Comparison of ENCODE assay signal across 23 cellular contexts in genomic region chr1:26932536-26932935, GRCh38. TPM values are rescaled to one million over a fixed set of nuclear protein-coding genes. Genes with fewer than 3 reads are reported as not detected.
DNase-seq lines count a peak whose midpoint lies in the region; ATAC-seq and TF ChIP-seq lines count a peak whose summit lies in the region.
"Had no signal": no experiment of that assay in that cellular context is flagged by ENCODE, and none has a peak within 500 bp of the region (broad histone marks: within the 10 kb centered on the region; RNA-seq: fewer than 3 reads in every experiment).

No MANE protein-coding gene starts in this region.

- H3K4me1 Mint-ChIP-seq in IgD-negative memory B cell = peaks cover 7 to 11% (median 11%) of the 10 kb centered on the region in 3 donors
- peaks cover 7% of the 10 kb centered on the region for H3K4me1 Mint-ChIP-seq in CD8-positive, alpha-beta T cell (ENCODE audit: low read depth)

- H3K4me2 ChIP-seq in osteoblast (ENCODE audit: insufficient read depth, low read length) = no peak overlapping the region

- no peaks in the 10 kb centered on the region for H3K9me3 ChIP-seq in osteoblast (ENCODE audit: low read depth, low read length)
- no peaks in the 10 kb centered on the region for H3K9me3 ChIP-seq in CD8-positive, alpha-beta T cell (ENCODE audit: low read length)
- H3K9me3 ChIP-seq in transverse colon = no peaks in the 10 kb centered on the region
- H3K9me3 ChIP-seq: esophagus muscularis mucosa, thyroid gland had no signal

- peak overlapping the region in 1 of 4 donors; percentile 87 for H3K4me3 Mint-ChIP-seq in IgD-negative memory B cell
- H3K4me3 Mint-ChIP-seq in CD8-positive, alpha-beta T cell = no peak overlapping the region
- H3K4me3 Mint-ChIP-seq: naive thymus-derived CD8-positive, alpha-beta T cell; T-helper 1 cell treated with Interleukin-12 subunit alpha and Interleukin-12 subunit beta and Interleukin-4 antibody, amounts not matched to agents 30 μg/mL and 1 μg/mL, for 36 hours had no signal

- H3K27me3 ChIP-seq in osteoblast (ENCODE audit: insufficient read depth, low read length) (no peaks in the 10 kb centered on the region), transverse colon (no peaks in the 10 kb centered on the region)
- H3K27me3 ChIP-seq in CD8-positive, alpha-beta T cell (ENCODE audit: insufficient read depth, low read length) = no peaks in the 10 kb centered on the region
- H3K27me3 ChIP-seq: esophagus muscularis mucosa, thyroid gland had no signal

- no peak for TF ChIP-seq EP300 in transverse colon (IDR thresholded peaks at IDR 0.05; ENCODE audit: low read depth)

- H3K9me3 Mint-ChIP-seq in IgD-negative memory B cell = no peaks in the 10 kb centered on the region
- no peaks in the 10 kb centered on the region for H3K9me3 Mint-ChIP-seq in CD8-positive, alpha-beta T cell
- H3K9me3 Mint-ChIP-seq: naive thymus-derived CD8-positive, alpha-beta T cell; T-helper 1 cell treated with Interleukin-12 subunit alpha and Interleukin-12 subunit beta and Interleukin-4 antibody, amounts not matched to agents 30 μg/mL and 1 μg/mL, for 36 hours had no signal

- in situ Hi-C loops in transverse colon (cut with MboI; ENCODE audit: low pct_ligation_motif_present in 1 of 4, low pct_unique_long_range_greater_than_20kb in 1 of 4, low sequenced_read_pairs in 3 of 4) = no loop called here

- H3K4me1 ChIP-seq in osteoblast (ENCODE audit: insufficient read depth, low read length) (no peaks in the 10 kb centered on the region), transverse colon (no peaks in the 10 kb centered on the region)
- no peaks in the 10 kb centered on the region for H3K4me1 ChIP-seq in CD8-positive, alpha-beta T cell (ENCODE audit: insufficient read depth, low read length)
- H3K4me1 ChIP-seq: esophagus muscularis mucosa, thyroid gland had no signal

- no peaks in the 10 kb centered on the region for H4K20me1 ChIP-seq in osteoblast (ENCODE audit: insufficient read depth, low read length)

- POLR2A ChIA-PET in CD8-positive, alpha-beta T cell (lab: Charles Lee) = no interaction called here

- TF ChIP-seq CTCF in osteoblast (IDR thresholded peaks at IDR 0.05; ENCODE audit: extremely low read depth, low read depth, low read length) (no peak), transverse colon (IDR thresholded peaks at IDR 0.05) (no peak)
- no peak for TF ChIP-seq CTCF in CD8-positive, alpha-beta T cell (IDR thresholded peaks at IDR 0.05)

- CTCF ChIA-PET in CD8-positive, alpha-beta T cell (lab: Charles Lee) = no interaction called here

- DNase-seq in SIG-M5 (lab: John Stamatoyannopoulos, UW) (peak; percentile 58), osteoblast (ENCODE audit: insufficient read length, low spot score, missing footprints) (peak; percentile 27), T-helper 1 cell (no peak), erythroblast (lab: John Stamatoyannopoulos, UW) (no peak), transverse colon (no peak)
- no peak for DNase-seq in CD8-positive, alpha-beta T cell
- DNase-seq: AML-193; amniotic stem cell; glutamatergic neuron; MM.1S; naive thymus-derived CD8-positive, alpha-beta T cell; NCI-H2081 treated with DMSO at 0.1 percent for 48 hours; NCI-H748 treated with DMSO at 0.1 percent for 48 hours; small intestine; stimulated activated CD4-positive, alpha-beta T cell treated with anti-CD3 and anti-CD28 coated beads, Interleukin-4, amount 100 ng/mL, for 4 hours; stimulated activated CD8-positive, alpha-beta memory T cell treated with anti-CD3 and anti-CD28 coated beads, Interleukin-4, amount 100 ng/mL, for 48 hours; thyroid gland had no signal

- no peak overlapping the region for H2AFZ ChIP-seq in osteoblast (ENCODE audit: low read length)

- H3K36me3 ChIP-seq in osteoblast (ENCODE audit: insufficient read depth, low read length) (peaks cover 51% of the 10 kb centered on the region), transverse colon (peaks cover 0 to 21% (median 5%) of the 10 kb centered on the region in 4 donors)
- H3K36me3 ChIP-seq in CD8-positive, alpha-beta T cell (ENCODE audit: insufficient read depth, low read length) = peaks cover 28% of the 10 kb centered on the region

- peak overlapping the region in 2 of 3 donors; percentile 24 to 85 for H3K27ac Mint-ChIP-seq in IgD-negative memory B cell
- H3K27ac Mint-ChIP-seq in CD8-positive, alpha-beta T cell = no peak overlapping the region
- H3K27ac Mint-ChIP-seq: T-helper 1 cell treated with Interleukin-12 subunit alpha and Interleukin-12 subunit beta and Interleukin-4 antibody, amounts not matched to agents 30 μg/mL and 1 μg/mL, for 36 hours had no signal

- H3K4me3 ChIP-seq in osteoblast (ENCODE audit: insufficient read depth, low read length) (no peak overlapping the region), transverse colon (no peak overlapping the region)
- no peak overlapping the region for H3K4me3 ChIP-seq in CD8-positive, alpha-beta T cell (ENCODE audit: low read depth, low read length)
- H3K4me3 ChIP-seq: esophagus muscularis mucosa, thyroid gland had no signal

- TF ChIP-seq POLR2A in erythroblast (IDR thresholded peaks at IDR 0.05; ENCODE audit: low read length) = no peak
- no peak for TF ChIP-seq POLR2A in transverse colon (IDR thresholded peaks at IDR 0.05)

- 69 to 73% methylated on average over 3 of the region's 3 CpGs for WGBS in transverse colon (ENCODE audit: low coverage in 1 of 2), 2 donors

- H3K36me3 Mint-ChIP-seq in IgD-negative memory B cell = peaks cover 6% of the 10 kb centered on the region
- peaks cover 64% of the 10 kb centered on the region for H3K36me3 Mint-ChIP-seq in CD8-positive, alpha-beta T cell

- no peaks in the 10 kb centered on the region for H3K27me3 Mint-ChIP-seq in IgD-negative memory B cell
- no peaks in the 10 kb centered on the region for H3K27me3 Mint-ChIP-seq in CD8-positive, alpha-beta T cell (ENCODE audit: low read depth)
- H3K27me3 Mint-ChIP-seq: naive thymus-derived CD8-positive, alpha-beta T cell had no signal

- no peak overlapping the region for H3K27ac ChIP-seq in osteoblast (ENCODE audit: low read depth, low read length)
- H3K27ac ChIP-seq in CD8-positive, alpha-beta T cell (ENCODE audit: low read depth, low read length) = no peak overlapping the region
- H3K27ac ChIP-seq in transverse colon = no peak overlapping the region
- H3K27ac ChIP-seq: esophagus muscularis mucosa, thyroid gland had no signal

- ATAC-seq in GM18499 (IDR thresholded peaks at IDR 0.05; ENCODE audit: insufficient read depth, unreplicated experiment) = peak; percentile 57
- no peak for ATAC-seq in CD8-positive, alpha-beta T cell
- ATAC-seq: naive thymus-derived CD8-positive, alpha-beta T cell had no signal

- intact Hi-C loops in CD8-positive, alpha-beta T cell (cut with DNase I, micrococcal nuclease) = no loop called here
- intact Hi-C loops in transverse colon (cut with DNase I; ENCODE audit: low total_unique reads) = no loop called here

- peaks cover 43% of the 10 kb centered on the region for H3K79me2 ChIP-seq in osteoblast (ENCODE audit: insufficient read depth, low read length)

RNA-seq across cellular contexts. Expression of gene NUDC, which starts 11.0 kb away (rescaled TPM):
- polyA plus RNA-seq in IgD-negative memory B cell = 121 TPM
- 15.9 and 17.4 TPM in 2 replicates for total RNA-seq in osteoblast
- total RNA-seq in CD8-positive, alpha-beta T cell = 10 to 100 TPM; 51.9 to 55.0 TPM
- 10 to 100 TPM; 10.8 to 39.9 (median 27.6) TPM for total RNA-seq in transverse colon

RNA-seq across cellular contexts. Expression of gene NR0B2, which starts 18.8 kb away (rescaled TPM):
- not detected for polyA plus RNA-seq in IgD-negative memory B cell
- not detected in 2 replicates for total RNA-seq in osteoblast
- not detected for total RNA-seq in CD8-positive, alpha-beta T cell
- 1 to 10 TPM in 1 of 4 donors, under 1 TPM in 1, not detected in 2; 0.95 to 2.7 TPM for total RNA-seq in transverse colon
- total RNA-seq: esophagus muscularis mucosa; lung microvascular endothelial cell; naive thymus-derived CD8-positive, alpha-beta T cell; thyroid gland had no signal

RNA-seq across cellular contexts. Expression of gene KDF1, which starts 27.7 kb away (rescaled TPM):
- polyA plus RNA-seq in IgD-negative memory B cell = 2.9 TPM
- total RNA-seq in osteoblast (not detected in 2 replicates), transverse colon (10 to 100 TPM; 11.6 to 36.2 (median 29.8) TPM)
- 1 to 10 TPM in 1 of 2 experiments, under 1 TPM in 1; 0.92 to 1.3 TPM for total RNA-seq in CD8-positive, alpha-beta T cell
- total RNA-seq: cardiac septum, lung microvascular endothelial cell had no signal

RNA-seq across cellular contexts. Expression of gene GPATCH3, which starts 32.3 kb away (rescaled TPM):
- 22.1 TPM for polyA plus RNA-seq in IgD-negative memory B cell
- total RNA-seq in osteoblast (10.3 and 10.9 TPM in 2 replicates), transverse colon (10 to 100 TPM in 2 of 4 donors, 1 to 10 TPM in 2; 3.2 to 35.9 (median 10.7) TPM)
- 10 to 100 TPM; 47.8 to 47.9 TPM for total RNA-seq in CD8-positive, alpha-beta T cell

RNA-seq across cellular contexts. Expression of gene GPN2, which starts 42.5 kb away (rescaled TPM):
- polyA plus RNA-seq in IgD-negative memory B cell = 20.3 TPM
- total RNA-seq in osteoblast (8.0 and 8.3 TPM in 2 replicates), transverse colon (10 to 100 TPM; 14.7 to 75.2 (median 28.7) TPM)
- total RNA-seq in CD8-positive, alpha-beta T cell = 10 to 100 TPM; 35.1 to 37.4 TPM

Comparison
In these comparisons a context has a peak if more than half of its experiments do, and no peak if none do; other contexts are left out.
1. DNase-seq: peak in SIG-M5 (single experiment) and osteoblast (single experiment); none in T-helper 1 cell (0 of 5), erythroblast (0 of 2), CD8-positive, alpha-beta T cell (0 of 7) and transverse colon (single experiment).
2. RNA of gene KDF1, which starts 27.7 kb away (total RNA-seq): 11.6 to 36.2 TPM in transverse colon; 0.92 to 1.3 TPM in CD8-positive, alpha-beta T cell and not detected in osteoblast; every median in the first group is over 4 times any median in the second.